In the genomic region with DNA sequence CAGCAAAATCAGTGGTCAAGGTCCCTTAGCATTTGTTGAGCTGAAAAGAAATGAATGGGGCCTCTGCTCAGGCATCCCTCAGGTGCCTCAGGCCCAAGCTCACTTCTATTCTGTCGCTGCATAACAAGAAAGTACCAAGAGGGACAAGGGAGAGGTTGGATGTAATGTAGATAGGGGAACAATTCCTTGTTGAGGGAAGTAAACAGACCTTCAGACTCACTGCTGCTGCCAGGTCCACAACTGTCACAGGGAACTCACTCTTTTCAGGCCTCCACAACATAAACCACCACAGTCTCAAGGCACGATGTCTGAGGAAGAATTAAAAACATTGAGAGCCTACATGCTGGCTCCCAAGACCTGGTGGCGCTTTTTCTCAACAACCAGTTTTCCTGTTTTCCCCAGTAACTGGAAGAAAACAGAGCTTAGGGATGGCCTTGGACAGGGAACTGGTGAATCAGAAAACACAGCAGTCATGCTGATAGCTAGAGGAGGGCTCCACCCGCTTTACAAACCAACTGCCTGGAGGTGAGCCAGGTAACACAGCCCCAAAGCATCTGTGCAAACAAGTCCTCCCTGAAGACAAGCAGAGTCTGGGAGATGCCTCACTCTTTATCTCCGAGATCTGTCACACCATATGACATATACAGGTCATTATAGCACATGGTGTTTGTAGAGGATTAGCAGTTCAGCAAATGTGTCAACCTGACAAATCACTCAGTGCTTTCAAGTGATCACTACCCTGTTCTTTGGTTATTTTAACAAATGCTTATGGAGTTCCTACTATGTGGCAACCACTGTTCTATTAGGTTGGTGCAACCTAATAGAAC, we compare ENCODE assay signal across 1 cellular context.
TF ChIP-seq lines count a peak whose summit lies in the region.

No MANE protein-coding gene starts in this region.

TF ChIP-seq in HepG2, 621 proteins besides CTCF, POLR2A, EP300 and RAD21 (continued from another document):
- TF ChIP-seq CREB1 (IDR thresholded peaks at IDR 0.05) (no peak), CREB1 (CRISPR knock-in tag; IDR thresholded peaks at IDR 0.05) (0 out of 2 replicates have a peak, but pooled peaks have one; percentile 20), PAXIP1 (CRISPR knock-in tag; conservative IDR thresholded peaks at IDR 0.05) (peak; percentile 55), ZNF780A (CRISPR knock-in tag; IDR thresholded peaks at IDR 0.05) (no peak), SOX6 (IDR thresholded peaks at IDR 0.05) (no peak), SOX6 (CRISPR knock-in tag; IDR thresholded peaks at IDR 0.05) (0 out of 2 replicates have a peak, but pooled peaks have one; percentile 45), GFI1 (CRISPR knock-in tag; IDR thresholded peaks at IDR 0.05; ENCODE audit: borderline replicate concordance) (peak; percentile 53; the same call in 1 of the 2 replicates), CBFB (CRISPR knock-in tag; IDR thresholded peaks at IDR 0.05) (no peak), JUN (CRISPR knock-in tag; IDR thresholded peaks at IDR 0.05) (no peak), ZNF282 (IDR thresholded peaks at IDR 0.05; ENCODE audit: partially characterized antibody) (no peak), SOX13 (IDR thresholded peaks at IDR 0.05) (no peak), SOX13 (CRISPR knock-in tag; conservative IDR thresholded peaks at IDR 0.05 in 1 of 2, IDR thresholded peaks at IDR 0.05 in 1 of 2) (peak in 1 of 2 experiments; percentile 68; a peak in 2 of 4 replicates), TCF7 (IDR thresholded peaks at IDR 0.05; ENCODE audit: low read depth) (peak; percentile 75), ZNF75D (CRISPR knock-in tag; IDR thresholded peaks at IDR 0.05; ENCODE audit: borderline replicate concordance) (no peak), ZNF451 (CRISPR knock-in tag; IDR thresholded peaks at IDR 0.05) (no peak), SP5 (CRISPR knock-in tag; IDR thresholded peaks at IDR 0.05; ENCODE audit: borderline replicate concordance, low read depth) (peak; percentile 38; the same call in 1 of the 2 replicates), SMARCE1 (IDR thresholded peaks at IDR 0.05; ENCODE audit: borderline replicate concordance) (no peak), RCOR2 (CRISPR knock-in tag; IDR thresholded peaks at IDR 0.05) (peak; percentile 34; the same call in 1 of the 2 replicates), FOSL2 (CRISPR knock-in tag; IDR thresholded peaks at IDR 0.05) (peak; percentile 49; the same call in 1 of the 2 replicates), POGZ (CRISPR knock-in tag; IDR thresholded peaks at IDR 0.05) (no peak), ZNF678 (CRISPR knock-in tag; IDR thresholded peaks at IDR 0.05) (no peak), SRSF1 (optimal IDR thresholded peaks at IDR 0.05; ENCODE audit: low read depth, low read length) (no peak), ZNF747 (CRISPR knock-in tag; IDR thresholded peaks at IDR 0.05; ENCODE audit: borderline replicate concordance) (no peak), ZZZ3 (CRISPR knock-in tag; IDR thresholded peaks at IDR 0.05; ENCODE audit: borderline replicate concordance) (no peak), ZFP1 (CRISPR knock-in tag; IDR thresholded peaks at IDR 0.05) (no peak), HNRNPK (IDR thresholded peaks at IDR 0.05; ENCODE audit: low read depth, low read length, poor library complexity, severe bottlenecking) (no peak), ZKSCAN1 (IDR thresholded peaks at IDR 0.05; ENCODE audit: low read length) (peak; percentile 57; the same call in 1 of the 2 replicates), HOXD1 (CRISPR knock-in tag; IDR thresholded peaks at IDR 0.05) (0 out of 2 replicates have a peak, but pooled peaks have one; percentile 71), KMT2A (CRISPR knock-in tag; IDR thresholded peaks at IDR 0.05) (no peak), FOXA1 (IDR thresholded peaks at IDR 0.05) (no peak), FOXA1 (CRISPR knock-in tag; IDR thresholded peaks at IDR 0.05) (peak; percentile 72), HMG20A (CRISPR knock-in tag; IDR thresholded peaks at IDR 0.05; ENCODE audit: borderline replicate concordance) (peak; percentile 66; the same call in 1 of the 2 replicates), ZNF335 (CRISPR knock-in tag; IDR thresholded peaks at IDR 0.05) (no peak), MAFG (CRISPR knock-in tag; IDR thresholded peaks at IDR 0.05) (no peak), NCOA2 (CRISPR knock-in tag; IDR thresholded peaks at IDR 0.05) (peak; percentile 59), ELF4 (CRISPR knock-in tag; IDR thresholded peaks at IDR 0.05; ENCODE audit: borderline replicate concordance) (no peak), PBX3 (CRISPR knock-in tag; IDR thresholded peaks at IDR 0.05; ENCODE audit: borderline replicate concordance) (no peak), TBX3 (IDR thresholded peaks at IDR 0.05; ENCODE audit: borderline replicate concordance) (peak; percentile 83), FOXM1 (CRISPR knock-in tag; IDR thresholded peaks at IDR 0.05) (no peak), HMG20B (CRISPR knock-in tag; conservative IDR thresholded peaks at IDR 0.05) (peak; percentile 83), ZNF501 (CRISPR knock-in tag; IDR thresholded peaks at IDR 0.05) (0 out of 2 replicates have a peak, but pooled peaks have one; percentile 19), HHEX (CRISPR knock-in tag; IDR thresholded peaks at IDR 0.05) (peak; percentile 88)
- TF ChIP-seq, protein P1, sequence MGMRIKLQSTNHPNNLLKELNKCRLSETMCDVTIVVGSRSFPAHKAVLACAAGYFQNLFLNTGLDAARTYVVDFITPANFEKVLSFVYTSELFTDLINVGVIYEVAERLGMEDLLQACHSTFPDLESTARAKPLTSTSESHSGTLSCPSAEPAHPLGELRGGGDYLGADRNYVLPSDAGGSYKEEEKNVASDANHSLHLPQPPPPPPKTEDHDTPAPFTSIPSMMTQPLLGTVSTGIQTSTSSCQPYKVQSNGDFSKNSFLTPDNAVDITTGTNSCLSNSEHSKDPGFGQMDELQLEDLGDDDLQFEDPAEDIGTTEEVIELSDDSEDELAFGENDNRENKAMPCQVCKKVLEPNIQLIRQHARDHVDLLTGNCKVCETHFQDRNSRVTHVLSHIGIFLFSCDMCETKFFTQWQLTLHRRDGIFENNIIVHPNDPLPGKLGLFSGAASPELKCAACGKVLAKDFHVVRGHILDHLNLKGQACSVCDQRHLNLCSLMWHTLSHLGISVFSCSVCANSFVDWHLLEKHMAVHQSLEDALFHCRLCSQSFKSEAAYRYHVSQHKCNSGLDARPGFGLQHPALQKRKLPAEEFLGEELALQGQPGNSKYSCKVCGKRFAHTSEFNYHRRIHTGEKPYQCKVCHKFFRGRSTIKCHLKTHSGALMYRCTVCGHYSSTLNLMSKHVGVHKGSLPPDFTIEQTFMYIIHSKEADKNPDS (CRISPR knock-in tag; IDR thresholded peaks at IDR 0.05), result no peak
- TF ChIP-seq, protein P2, sequence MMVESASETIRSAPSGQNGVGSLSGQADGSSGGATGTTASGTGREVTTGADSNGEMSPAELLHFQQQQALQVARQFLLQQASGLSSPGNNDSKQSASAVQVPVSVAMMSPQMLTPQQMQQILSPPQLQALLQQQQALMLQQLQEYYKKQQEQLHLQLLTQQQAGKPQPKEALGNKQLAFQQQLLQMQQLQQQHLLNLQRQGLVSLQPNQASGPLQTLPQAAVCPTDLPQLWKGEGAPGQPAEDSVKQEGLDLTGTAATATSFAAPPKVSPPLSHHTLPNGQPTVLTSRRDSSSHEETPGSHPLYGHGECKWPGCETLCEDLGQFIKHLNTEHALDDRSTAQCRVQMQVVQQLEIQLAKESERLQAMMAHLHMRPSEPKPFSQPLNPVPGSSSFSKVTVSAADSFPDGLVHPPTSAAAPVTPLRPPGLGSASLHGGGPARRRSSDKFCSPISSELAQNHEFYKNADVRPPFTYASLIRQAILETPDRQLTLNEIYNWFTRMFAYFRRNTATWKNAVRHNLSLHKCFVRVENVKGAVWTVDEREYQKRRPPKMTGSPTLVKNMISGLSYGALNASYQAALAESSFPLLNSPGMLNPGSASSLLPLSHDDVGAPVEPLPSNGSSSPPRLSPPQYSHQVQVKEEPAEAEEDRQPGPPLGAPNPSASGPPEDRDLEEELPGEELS (CRISPR knock-in tag; IDR thresholded peaks at IDR 0.05), result peak; percentile 48; the same call in 1 of the 2 replicates
